ENCODE assay signal across 1 cellular context in genomic region chr4:3009422-3009821, GRCh38.
TF ChIP-seq lines count a peak whose summit lies in the region.

No MANE protein-coding gene starts in this region.

TF ChIP-seq in GM23338, 12 proteins besides CTCF, POLR2A, EP300 and RAD21 (continued from another document):
- TF ChIP-seq, protein P1, sequence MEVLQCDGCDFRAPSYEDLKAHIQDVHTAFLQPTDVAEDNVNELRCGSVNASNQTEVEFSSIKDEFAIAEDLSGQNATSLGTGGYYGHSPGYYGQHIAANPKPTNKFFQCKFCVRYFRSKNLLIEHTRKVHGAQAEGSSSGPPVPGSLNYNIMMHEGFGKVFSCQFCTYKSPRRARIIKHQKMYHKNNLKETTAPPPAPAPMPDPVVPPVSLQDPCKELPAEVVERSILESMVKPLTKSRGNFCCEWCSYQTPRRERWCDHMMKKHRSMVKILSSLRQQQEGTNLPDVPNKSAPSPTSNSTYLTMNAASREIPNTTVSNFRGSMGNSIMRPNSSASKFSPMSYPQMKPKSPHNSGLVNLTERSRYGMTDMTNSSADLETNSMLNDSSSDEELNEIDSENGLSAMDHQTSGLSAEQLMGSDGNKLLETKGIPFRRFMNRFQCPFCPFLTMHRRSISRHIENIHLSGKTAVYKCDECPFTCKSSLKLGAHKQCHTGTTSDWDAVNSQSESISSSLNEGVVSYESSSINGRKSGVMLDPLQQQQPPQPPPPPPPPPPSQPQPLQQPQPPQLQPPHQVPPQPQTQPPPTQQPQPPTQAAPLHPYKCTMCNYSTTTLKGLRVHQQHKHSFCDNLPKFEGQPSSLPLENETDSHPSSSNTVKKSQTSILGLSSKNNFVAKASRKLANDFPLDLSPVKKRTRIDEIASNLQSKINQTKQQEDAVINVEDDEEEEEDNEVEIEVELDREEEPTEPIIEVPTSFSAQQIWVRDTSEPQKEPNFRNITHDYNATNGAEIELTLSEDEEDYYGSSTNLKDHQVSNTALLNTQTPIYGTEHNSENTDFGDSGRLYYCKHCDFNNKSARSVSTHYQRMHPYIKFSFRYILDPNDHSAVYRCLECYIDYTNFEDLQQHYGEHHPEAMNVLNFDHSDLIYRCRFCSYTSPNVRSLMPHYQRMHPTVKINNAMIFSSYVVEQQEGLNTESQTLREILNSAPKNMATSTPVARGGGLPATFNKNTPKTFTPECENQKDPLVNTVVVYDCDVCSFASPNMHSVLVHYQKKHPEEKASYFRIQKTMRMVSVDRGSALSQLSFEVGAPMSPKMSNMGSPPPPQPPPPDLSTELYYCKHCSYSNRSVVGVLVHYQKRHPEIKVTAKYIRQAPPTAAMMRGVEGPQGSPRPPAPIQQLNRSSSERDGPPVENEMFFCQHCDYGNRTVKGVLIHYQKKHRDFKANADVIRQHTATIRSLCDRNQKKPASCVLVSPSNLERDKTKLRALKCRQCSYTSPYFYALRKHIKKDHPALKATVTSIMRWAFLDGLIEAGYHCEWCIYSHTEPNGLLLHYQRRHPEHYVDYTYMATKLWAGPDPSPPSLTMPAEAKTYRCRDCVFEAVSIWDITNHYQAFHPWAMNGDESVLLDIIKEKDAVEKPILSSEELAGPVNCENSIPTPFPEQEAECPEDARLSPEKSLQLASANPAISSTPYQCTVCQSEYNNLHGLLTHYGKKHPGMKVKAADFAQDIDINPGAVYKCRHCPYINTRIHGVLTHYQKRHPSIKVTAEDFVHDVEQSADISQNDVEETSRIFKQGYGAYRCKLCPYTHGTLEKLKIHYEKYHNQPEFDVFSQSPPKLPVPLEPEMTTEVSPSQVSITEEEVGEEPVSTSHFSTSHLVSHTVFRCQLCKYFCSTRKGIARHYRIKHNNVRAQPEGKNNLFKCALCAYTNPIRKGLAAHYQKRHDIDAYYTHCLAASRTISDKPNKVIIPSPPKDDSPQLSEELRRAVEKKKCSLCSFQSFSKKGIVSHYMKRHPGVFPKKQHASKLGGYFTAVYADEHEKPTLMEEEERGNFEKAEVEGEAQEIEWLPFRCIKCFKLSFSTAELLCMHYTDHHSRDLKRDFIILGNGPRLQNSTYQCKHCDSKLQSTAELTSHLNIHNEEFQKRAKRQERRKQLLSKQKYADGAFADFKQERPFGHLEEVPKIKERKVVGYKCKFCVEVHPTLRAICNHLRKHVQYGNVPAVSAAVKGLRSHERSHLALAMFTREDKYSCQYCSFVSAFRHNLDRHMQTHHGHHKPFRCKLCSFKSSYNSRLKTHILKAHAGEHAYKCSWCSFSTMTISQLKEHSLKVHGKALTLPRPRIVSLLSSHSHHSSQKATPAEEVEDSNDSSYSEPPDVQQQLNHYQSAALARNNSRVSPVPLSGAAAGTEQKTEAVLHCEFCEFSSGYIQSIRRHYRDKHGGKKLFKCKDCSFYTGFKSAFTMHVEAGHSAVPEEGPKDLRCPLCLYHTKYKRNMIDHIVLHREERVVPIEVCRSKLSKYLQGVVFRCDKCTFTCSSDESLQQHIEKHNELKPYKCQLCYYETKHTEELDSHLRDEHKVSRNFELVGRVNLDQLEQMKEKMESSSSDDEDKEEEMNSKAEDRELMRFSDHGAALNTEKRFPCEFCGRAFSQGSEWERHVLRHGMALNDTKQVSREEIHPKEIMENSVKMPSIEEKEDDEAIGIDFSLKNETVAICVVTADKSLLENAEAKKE (CRISPR knock-in tag; IDR thresholded peaks at IDR 0.05) = no peak
- no peak for TF ChIP-seq NANOG (IDR thresholded peaks at IDR 0.05; ENCODE audit: borderline replicate concordance)
- no peak for TF ChIP-seq CREB1 (CRISPR knock-in tag; IDR thresholded peaks at IDR 0.05; ENCODE audit: low read depth)
